Comparison of ENCODE assay signal across 10 cellular contexts in the genomic region with DNA sequence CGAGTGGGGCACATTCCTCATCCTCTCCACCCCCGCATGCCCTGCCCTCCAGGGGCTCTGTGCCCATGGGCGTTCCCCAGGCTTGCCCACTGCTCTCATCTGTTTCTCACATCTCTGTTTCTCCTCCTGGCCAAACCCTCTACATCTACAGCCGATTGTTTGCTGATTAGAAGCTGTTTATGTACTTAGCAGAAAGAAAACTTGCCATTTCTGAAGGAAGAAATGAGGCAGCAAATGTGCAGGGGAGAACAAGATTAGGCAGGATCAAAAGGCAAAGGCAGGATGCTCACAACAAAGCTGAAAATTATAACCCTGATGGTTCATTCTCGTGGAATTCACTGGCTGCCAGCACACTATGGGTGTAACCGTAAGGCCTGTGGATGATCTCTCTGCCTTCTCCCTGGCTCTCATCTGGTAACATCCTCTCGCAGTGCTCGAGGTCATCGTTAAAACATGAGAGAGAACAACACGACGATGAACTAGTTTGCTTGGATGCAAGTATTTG.
DNase-seq lines count a peak whose midpoint lies in the region; ATAC-seq and TF ChIP-seq lines count a peak whose summit lies in the region.
"Had no signal": no experiment of that assay in that cellular context is flagged by ENCODE, and none has a peak within 500 bp of the region (broad histone marks: within the 10 kb centered on the region; RNA-seq: fewer than 3 reads in every experiment).

No MANE protein-coding gene starts in this region.

- H3K9me3 ChIP-seq in suprapubic skin: no peaks in the 10 kb centered on the region

- no peak for TF ChIP-seq EP300 in suprapubic skin (IDR thresholded peaks at IDR 0.05)

- TF ChIP-seq POLR2A in suprapubic skin (IDR thresholded peaks at IDR 0.05): no peak

- H3K36me3 ChIP-seq in suprapubic skin: no peaks in the 10 kb centered on the region

- peak; percentile 96 for DNase-seq in HCEC 1CT
- DNase-seq in SW 1271 (lab: John Stamatoyannopoulos, UW): peak; percentile 66 to 78
- DNase-seq in fibroblast of pulmonary artery (ENCODE audit: low read depth): peak; percentile 63
- DNase-seq in suprapubic skin (ENCODE audit: low spot score in 2 of 2): no peak
- DNase-seq in stimulated activated CD4-positive, alpha-beta T cell treated with anti-CD3 and anti-CD28 coated beads, Interleukin-4, amount 100 ng/mL, for 1 hour: no peak
- DNase-seq in kidney glomerular epithelial cell (lab: John Stamatoyannopoulos, UW): no peak
- DNase-seq: activated gamma-delta T cell, cortex of kidney, DMS79 treated with DMSO at 0.1 percent for 48 hours had no signal

- no peaks in the 10 kb centered on the region for H3K27me3 ChIP-seq in suprapubic skin

- TF ChIP-seq CTCF in fibroblast of pulmonary artery (IDR thresholded peaks at IDR 0.05; ENCODE audit: low read length, missing control alignments) (no peak), suprapubic skin (IDR thresholded peaks at IDR 0.05) (no peak)

- H3K4me1 ChIP-seq in suprapubic skin: peaks cover 13% of the 10 kb centered on the region

- peak overlapping the region; percentile 72 for H3K27ac ChIP-seq in suprapubic skin

- no peak for ATAC-seq in GM21390 (IDR thresholded peaks at IDR 0.05; ENCODE audit: unreplicated experiment)

- WGBS in suprapubic skin: 24% methylated on average over 11 of the region's 11 CpGs

- H3K4me3 ChIP-seq in fibroblast of pulmonary artery (replicated peaks; ENCODE audit: low read depth, low read length) (no peak overlapping the region), suprapubic skin (no peak overlapping the region)

Comparison
In these comparisons a context has a peak if more than half of its experiments do, and no peak if none do; other contexts are left out.
1. DNase-seq: peak in HCEC 1CT (single experiment), SW 1271 (2 of 2) and fibroblast of pulmonary artery (single experiment); none in suprapubic skin (0 of 2), stimulated activated CD4-positive, alpha-beta T cell treated with anti-CD3 and anti-CD28 coated beads, Interleukin-4, amount 100 ng/mL, for 1 hour (single experiment) and kidney glomerular epithelial cell (single experiment).